ENCODE assay signal across 17 cellular contexts in the genomic region with DNA sequence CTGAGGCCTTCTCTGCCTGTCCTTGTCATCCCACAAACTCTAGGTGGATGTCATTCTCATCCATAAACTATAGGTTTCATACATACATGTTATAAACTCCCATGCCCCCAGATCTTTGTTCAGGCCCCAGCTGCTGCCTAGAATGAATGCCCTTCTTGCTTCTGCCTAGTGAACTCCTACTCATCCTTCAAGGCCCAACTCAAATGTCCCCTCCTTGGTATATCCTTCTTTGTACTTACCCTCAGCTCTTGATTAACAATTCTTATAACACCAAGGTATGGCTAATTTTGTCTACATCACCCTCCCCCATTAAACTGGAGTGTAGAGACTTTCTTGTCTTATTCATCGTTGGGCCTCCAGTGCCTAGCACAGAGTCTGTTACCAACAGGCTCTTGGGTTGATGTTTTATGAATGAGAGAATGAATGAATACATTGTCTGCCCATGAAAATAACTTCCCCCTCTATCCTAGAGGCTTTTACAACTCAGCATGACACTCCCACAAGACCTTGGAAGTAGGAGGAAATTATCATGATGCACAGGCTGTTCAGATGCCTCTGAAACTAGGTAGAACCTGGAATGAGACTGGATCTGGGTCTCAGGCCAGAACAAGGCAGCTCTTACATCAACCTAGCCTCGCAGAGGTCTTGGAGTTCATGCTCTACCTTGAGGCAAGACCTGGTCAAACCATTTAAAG. TPM values are rescaled to one million over a fixed set of nuclear protein-coding genes. Genes with fewer than 3 reads are reported as not detected.
A peak's percentile ranks its signal among the peaks of the same experiment; 100 is the strongest.
DNase-seq lines count a peak whose midpoint lies in the region; ATAC-seq and TF ChIP-seq lines count a peak whose summit lies in the region.
"Had no signal": no experiment of that assay in that cellular context is flagged by ENCODE, and none has a peak within 500 bp of the region (broad histone marks: within the 10 kb centered on the region; RNA-seq: fewer than 3 reads in every experiment).

No MANE protein-coding gene starts in this region.

- H3K36me3 Mint-ChIP-seq in endodermal cell (ENCODE audit: low read depth) (no peaks in the 10 kb centered on the region), neural crest cell (ENCODE audit: low read depth) (no peaks in the 10 kb centered on the region)
- no peaks in the 10 kb centered on the region for H3K36me3 Mint-ChIP-seq in activated naive CD4-positive, alpha-beta T cell treated with anti-CD3 and anti-CD28 coated beads, Interleukin-2, amount 10 ng/mL, durations not matched to agents 7 days and 5 days

- no peaks in the 10 kb centered on the region for H3K36me3 ChIP-seq in BLaER1 treated with 17β-estradiol and CSF1 and Interleukin-3, amounts not matched to agents 10 nM and 100 nM
- H3K36me3 ChIP-seq in Panc1 (ENCODE audit: control insufficient read depth, insufficient read depth, low read length) (no peaks in the 10 kb centered on the region), endodermal cell (ENCODE audit: control insufficient read depth, insufficient read depth, low read length) (no peaks in the 10 kb centered on the region)
- H3K36me3 ChIP-seq: BLaER1, MG63 had no signal

- H3K27ac ChIP-seq in BLaER1 treated with 17β-estradiol and CSF1 and Interleukin-3, amounts not matched to agents 10 nM and 100 nM = no peak overlapping the region
- peak overlapping the region; percentile 69; the same call in 1 of the 2 replicates for H3K27ac ChIP-seq in Panc1 (ENCODE audit: low read length)
- peak overlapping the region; percentile 84 for H3K27ac ChIP-seq in endodermal cell (ENCODE audit: low read depth, low read length)
- H3K27ac ChIP-seq: BLaER1 had no signal

- ATAC-seq in Panc1 (no peak), GM18867 (IDR thresholded peaks at IDR 0.05; ENCODE audit: unreplicated experiment) (no peak)
- ATAC-seq: GM12878 had no signal

- peaks cover 6 to 49% (median 28%) of the 10 kb centered on the region in 10 experiments for H3K4me1 ChIP-seq in BLaER1 treated with 17β-estradiol and CSF1 and Interleukin-3, amounts not matched to agents 10 nM and 100 nM
- H3K4me1 ChIP-seq in Panc1 (ENCODE audit: control insufficient read depth, insufficient read depth, low read length) (peaks cover 31% of the 10 kb centered on the region), endodermal cell (ENCODE audit: control insufficient read depth, insufficient read depth, low read length) (peaks cover 5% of the 10 kb centered on the region)

- H3K9ac ChIP-seq in BLaER1 treated with 17β-estradiol and CSF1 and Interleukin-3, amounts not matched to agents 10 nM and 100 nM = no peak overlapping the region
- H3K9ac ChIP-seq in endodermal cell (ENCODE audit: extremely low read depth, low read length, poor library complexity, severe bottlenecking) = no peak overlapping the region
- H3K9ac ChIP-seq: BLaER1 had no signal

- H3K4me3 Mint-ChIP-seq in endodermal cell (no peak overlapping the region), neural crest cell (peak overlapping the region; percentile 10)
- no peak overlapping the region for H3K4me3 Mint-ChIP-seq in activated naive CD4-positive, alpha-beta T cell treated with anti-CD3 and anti-CD28 coated beads, Interleukin-2, amount 10 ng/mL, durations not matched to agents 7 days and 5 days

- peaks cover 48% of the 10 kb centered on the region for H3K4me1 Mint-ChIP-seq in endodermal cell
- peaks cover 36% of the 10 kb centered on the region for H3K4me1 Mint-ChIP-seq in neural crest cell
- H3K4me1 Mint-ChIP-seq in activated naive CD4-positive, alpha-beta T cell treated with anti-CD3 and anti-CD28 coated beads, Interleukin-2, amount 10 ng/mL, durations not matched to agents 7 days and 5 days = no peaks in the 10 kb centered on the region

- no peaks in the 10 kb centered on the region for H3K9me3 ChIP-seq in BLaER1 treated with 17β-estradiol and CSF1 and Interleukin-3, amounts not matched to agents 10 nM and 100 nM (replicated peaks in 1 of 11)
- H3K9me3 ChIP-seq in Panc1 (ENCODE audit: control insufficient read depth, insufficient read depth, low read depth, low read length) (no peaks in the 10 kb centered on the region), endodermal cell (ENCODE audit: control insufficient read depth, low read length) (no peaks in the 10 kb centered on the region)
- H3K9me3 ChIP-seq: BLaER1, MG63 had no signal

- H3K4me2 ChIP-seq in BLaER1 treated with 17β-estradiol and CSF1 and Interleukin-3, amounts not matched to agents 10 nM and 100 nM = peak overlapping the region in 8 of 11 experiments; percentile 6 to 82 (median 39); a peak in 12 of 22 replicates
- H3K4me2 ChIP-seq: BLaER1 had no signal

- intact Hi-C loops in Panc1 (cut with micrococcal nuclease; ENCODE audit: unreplicated experiment) = no loop called here

- no peak overlapping the region for H3K27ac Mint-ChIP-seq in endodermal cell
- H3K27ac Mint-ChIP-seq in neural crest cell (ENCODE audit: unreplicated experiment) = peak overlapping the region; percentile 91
- no peak overlapping the region for H3K27ac Mint-ChIP-seq in activated naive CD4-positive, alpha-beta T cell treated with anti-CD3 and anti-CD28 coated beads, Interleukin-2, amount 10 ng/mL, durations not matched to agents 7 days and 5 days

- DNase-seq in Panc1 (ENCODE audit: low read depth, low spot score) (no peak), endodermal cell (no peak), neural crest cell (ENCODE audit: low read depth, low spot score) (no peak), SKM-1 (lab: John Stamatoyannopoulos, UW; ENCODE audit: unreplicated experiment) (no peak), NCI-H345 treated with DMSO at 0.1 percent for 48 hours (lab: John Stamatoyannopoulos, UW; ENCODE audit: unreplicated experiment) (no peak)
- DNase-seq in activated naive CD4-positive, alpha-beta T cell treated with anti-CD3 and anti-CD28 coated beads, Interleukin-2, amount 10 ng/mL, durations not matched to agents 7 days and 5 days = no peak
- DNase-seq: DND-41, Karpas-422, MG63, NCI-H1092, NCI-H2081 treated with DMSO at 0.1 percent for 48 hours, NCI-H524 treated with DMSO at 0.1 percent for 48 hours, SHP77 had no signal

- POLR2A ChIA-PET in Panc1 (lab: Charles Lee) = no interaction called here

- H3K27me3 Mint-ChIP-seq in endodermal cell (ENCODE audit: insufficient read depth) (peaks cover 2% of the 10 kb centered on the region), neural crest cell (ENCODE audit: low read depth) (no peaks in the 10 kb centered on the region)
- peaks cover 9% of the 10 kb centered on the region for H3K27me3 Mint-ChIP-seq in activated naive CD4-positive, alpha-beta T cell treated with anti-CD3 and anti-CD28 coated beads, Interleukin-2, amount 10 ng/mL, durations not matched to agents 7 days and 5 days

- 0 out of 22 replicates have a peak, but pooled peaks cover 0 to 4% (median 0%) of the 10 kb centered on the region in 11 experiments for H4K20me1 ChIP-seq in BLaER1 treated with 17β-estradiol and CSF1 and Interleukin-3, amounts not matched to agents 10 nM and 100 nM
- H4K20me1 ChIP-seq: BLaER1 had no signal

- H3K9me3 Mint-ChIP-seq in endodermal cell (no peaks in the 10 kb centered on the region), neural crest cell (no peaks in the 10 kb centered on the region)
- H3K9me3 Mint-ChIP-seq in activated naive CD4-positive, alpha-beta T cell treated with anti-CD3 and anti-CD28 coated beads, Interleukin-2, amount 10 ng/mL, durations not matched to agents 7 days and 5 days = no peaks in the 10 kb centered on the region

- CTCF ChIA-PET in Panc1 (lab: Charles Lee) = no interaction called here
- CTCF ChIA-PET in activated naive CD4-positive, alpha-beta T cell treated with anti-CD3 and anti-CD28 coated beads, Interleukin-2, amount 10 ng/mL, durations not matched to agents 7 days and 5 days (lab: Charles Lee) = no interaction called here

- in situ Hi-C loops in Panc1 (cut with HindIII; ENCODE audit: low pct_unique_long_range_greater_than_20kb, low sequenced_read_pairs) = no loop called here

- WGBS in endodermal cell (ENCODE audit: insufficient coverage in 1 of 2, insufficient read length in 1 of 2), 2 experiments = 99% methylated on average over 2 of the region's 2 CpGs; no CpG with 5 or more reads in 1 of the 2 experiments

- H3K4me3 ChIP-seq in BLaER1 treated with 17β-estradiol and CSF1 and Interleukin-3, amounts not matched to agents 10 nM and 100 nM = no peak overlapping the region
- H3K4me3 ChIP-seq in Panc1 (ENCODE audit: low read depth in 2 of 2, low read length in 2 of 2) (no peak overlapping the region), endodermal cell (ENCODE audit: low read length) (no peak overlapping the region)
- H3K4me3 ChIP-seq: BLaER1, GM12878, MG63 had no signal

- BruUV-seq in Panc1 (replicated peaks; lab: Mats Ljungman, UMichigan) = no TSS peak

- TF ChIP-seq CTCF in Panc1 (IDR thresholded peaks at IDR 0.05) = no peak
- no peak for TF ChIP-seq CTCF in endodermal cell (conservative IDR thresholded peaks at IDR 0.05)
- TF ChIP-seq CTCF in neural crest cell (conservative IDR thresholded peaks at IDR 0.05) = no peak

- H3K27me3 ChIP-seq in BLaER1 treated with 17β-estradiol and CSF1 and Interleukin-3, amounts not matched to agents 10 nM and 100 nM = no peaks in the 10 kb centered on the region
- H3K27me3 ChIP-seq in Panc1 (ENCODE audit: control insufficient read depth, insufficient read depth, low read length) (no peaks in the 10 kb centered on the region), endodermal cell (ENCODE audit: control insufficient read depth, insufficient read depth, low read length, poor library complexity, severe bottlenecking) (peaks cover 5% of the 10 kb centered on the region)
- H3K27me3 ChIP-seq: BLaER1, MG63 had no signal

RNA-seq across cellular contexts. Expression of a gene that starts 26.9 kb away (rescaled TPM):
- total RNA-seq in Panc1 (2021; ENCODE audit: unreplicated experiment) (29.0 TPM), endodermal cell (10 to 100 TPM; 34.0 to 50.7 TPM), neural crest cell (57.2 and 60.3 TPM in 2 replicates)
- polyA plus RNA-seq in Panc1 (2012; ENCODE audit: insufficient read length) = 27.5 TPM
- polyA plus RNA-seq in endodermal cell (2013, experiment 1 of 2) = 49.8 TPM
- 46.5 TPM for polyA plus RNA-seq in endodermal cell (2013, experiment 2 of 2)

Comparison
In these comparisons a context has a peak if more than half of its experiments do, and no peak if none do; other contexts are left out.
1. H3K27ac ChIP-seq: peak in Panc1 (single experiment) and endodermal cell (single experiment); none in BLaER1 treated with 17β-estradiol and CSF1 and Interleukin-3, amounts not matched to agents 10 nM and 100 nM (0 of 11).